In genomic region chr1:23368562-23369334, GRCh38 we compare ENCODE assay signal across 8 cellular contexts. TPM values are rescaled to one million over a fixed set of nuclear protein-coding genes. Genes with fewer than 3 reads are reported as not detected.
A peak's percentile ranks its signal among the peaks of the same experiment; 100 is the strongest.
DNase-seq lines count a peak whose midpoint lies in the region; ATAC-seq, FAIRE-seq and TF ChIP-seq lines count a peak whose summit lies in the region.

No MANE protein-coding gene starts in this region.

- no peak for FAIRE-seq in kidney (lab: Jason Lieb, UNC)

- ATAC-seq in GM18909 (IDR thresholded peaks at IDR 0.05; ENCODE audit: poor library complexity, unreplicated experiment) (peak; percentile 73), HG03159 (IDR thresholded peaks at IDR 0.05; ENCODE audit: unreplicated experiment) (peak; percentile 64)

- peak overlapping the region; percentile 99 to 100 for H3K27ac ChIP-seq in kidney (ENCODE audit: low read depth in 2 of 2, low read length in 2 of 2)

- H3K4me1 ChIP-seq in kidney (ENCODE audit: control insufficient read depth in 1 of 2, insufficient read depth in 1 of 2, low read depth in 1 of 2, low read length in 2 of 2): peaks cover 31 to 37% of the 10 kb centered on the region in 2 donors

- H3K36me3 ChIP-seq in kidney (ENCODE audit: control insufficient read depth in 1 of 2, insufficient read depth in 2 of 2, low read length in 2 of 2): peaks cover 0 to 9% of the 10 kb centered on the region in 2 donors

- peak overlapping the region; percentile 98 to 99 for H3K9ac ChIP-seq in kidney (ENCODE audit: low read length in 2 of 2)

- DNase-seq in AG10803 (ENCODE audit: low read depth): peak; percentile 87
- DNase-seq in NCI-H226: peak; percentile 93
- peak; percentile 73 for DNase-seq in activated CD4-positive, CD25-positive, alpha-beta regulatory T cell treated with anti-CD3 and anti-CD28 coated beads, Interleukin-2, amount 50 U/mL, for 16 hours (ENCODE audit: low read depth, low spot score)
- peak; percentile 83 for DNase-seq in central memory CD4-positive, alpha-beta T cell
- DNase-seq in kidney: peak; percentile 97
- DNase-seq in stimulated activated CD4-positive, alpha-beta T cell treated with anti-CD3 and anti-CD28 coated beads, Interleukin-15, amount 100 ng/mL, for 1 hour (ENCODE audit: low read depth in 1 of 2, low spot score in 1 of 2): peak; percentile 70 to 75

- TF ChIP-seq CTCF in AG10803 (conservative IDR thresholded peaks at IDR 0.05; ENCODE audit: low read length) (peak; percentile 15; the same call in 1 of the 2 replicates), kidney (IDR thresholded peaks at IDR 0.05; ENCODE audit: borderline replicate concordance, extremely low read depth, insufficient read depth) (peak; percentile 5)

- H3K9me3 ChIP-seq in kidney (ENCODE audit: control insufficient read depth in 1 of 2, low read length in 2 of 2): peaks cover 0 to 7% of the 10 kb centered on the region in 2 donors

- intact Hi-C loops in kidney (cut with DNase I): no loop called here

- peak overlapping the region; percentile 72 for H3K4me3 ChIP-seq in AG10803 (ENCODE audit: low read length)
- peak overlapping the region; percentile 99 to 100 for H3K4me3 ChIP-seq in kidney (ENCODE audit: low read length in 2 of 2)

RNA-seq across cellular contexts. Expression of gene ZNF436, which starts 0.9 kb away (rescaled TPM):
- total RNA-seq in kidney: 19.8 TPM
- polyA plus RNA-seq in kidney (ENCODE audit: insufficient read depth, low read depth, low replicate concordance): 4.6 TPM

RNA-seq across cellular contexts. Expression of gene HNRNPR, which starts 24.7 kb away (rescaled TPM):
- 126 TPM for total RNA-seq in kidney
- polyA plus RNA-seq in kidney (ENCODE audit: insufficient read depth, low read depth, low replicate concordance): 45.3 TPM

RNA-seq across cellular contexts. Expression of gene TCEA3, which starts 55.8 kb away (rescaled TPM):
- 46.3 TPM for total RNA-seq in kidney
- polyA plus RNA-seq in kidney (ENCODE audit: insufficient read depth, low read depth, low replicate concordance): 93.2 TPM

Comparison
In these comparisons a context has a peak if more than half of its experiments do, and no peak if none do; other contexts are left out.
1. Peak in every context shown above with its lines: DNase-seq, ATAC-seq, H3K4me3 ChIP-seq and H3K27ac ChIP-seq.